ENCODE assay signal across 30 cellular contexts in genomic region chr6:90816764-90817163, GRCh38.
"Had no signal": no experiment of that assay in that cellular context is flagged by ENCODE, and none has a peak within 500 bp of the region (broad histone marks: within the 10 kb centered on the region; RNA-seq: fewer than 3 reads in every experiment).

No MANE protein-coding gene starts in this region.

- H3K27ac ChIP-seq: adrenal gland, ascending aorta, body of pancreas, brain microvascular endothelial cell, breast epithelium, cardiac muscle cell had no signal

- H3K4me1 ChIP-seq: adrenal gland, ascending aorta, body of pancreas, breast epithelium had no signal

- H3K4me3 ChIP-seq: adrenal gland, ascending aorta, body of pancreas, breast epithelium, cardiac muscle cell had no signal

- DNase-seq: activated effector memory CD4-positive, alpha-beta T cell treated with anti-CD3 and anti-CD28 coated beads, Interleukin-2, amount 50 U/mL, for 16 hours; activated effector memory CD4-positive, alpha-beta T cell treated with Interleukin-2 at 50 U/mL for 16 hours; activated gamma-delta T cell; activated gamma-delta T cell treated with Interleukin-2 at 50 U/mL for 16 hours; activated naive CD4-positive, alpha-beta T cell; activated naive CD4-positive, alpha-beta T cell treated with anti-CD3 and anti-CD28 coated beads for 36 hours; activated naive CD4-positive, alpha-beta T cell treated with anti-CD3 and anti-CD28 coated beads, Interleukin-2, amount 10 ng/mL, durations not matched to agents 7 days and 5 days; activated naive CD4-positive, alpha-beta T cell treated with anti-CD3 and anti-CD28 coated beads, Interleukin-2, amount 50 U/mL, for 16 hours; activated naive CD4-positive, alpha-beta T cell treated with Interleukin-2 at 50 U/mL for 16 hours; activated naive CD8-positive, alpha-beta T cell treated with anti-CD3 and anti-CD28 coated beads for 36 hours; activated naive CD8-positive, alpha-beta T cell treated with anti-CD3 and anti-CD28 coated beads, Interleukin-2, amount 10 ng/mL, durations not matched to agents 7 days and 5 days; activated naive CD8-positive, alpha-beta T cell treated with anti-CD3 and anti-CD28 coated beads, Interleukin-2, amount 50 U/mL, for 24 hours; activated T-cell treated with anti-CD3 and anti-CD28 coated beads, Interleukin-2, amount 50 U/mL, for 1 hour; activated T-cell treated with anti-CD3 and anti-CD28 coated beads, Interleukin-2, amount 50 U/mL, for 24 hours; activated T-cell treated with anti-CD3 and anti-CD28 coated beads, Interleukin-2, amount 50 U/mL, for 4 hours; activated T-cell treated with anti-CD3 and anti-CD28 coated beads, Interleukin-2, amount 50 U/mL, for 48 hours; activated T-cell treated with anti-CD3 and anti-CD28 coated beads, Interleukin-2, amount 50 U/mL, for 72 hours; adrenal gland; amniotic stem cell; amygdala; anterior cingulate cortex; aorta; body of pancreas; brain microvascular endothelial cell; caudate nucleus; central memory CD4-positive, alpha-beta T cell; cerebellar nuclear complex had no signal

- H3K36me3 ChIP-seq: adrenal gland, ascending aorta, brain microvascular endothelial cell, breast epithelium, cardiac muscle cell had no signal

- H3K27me3 ChIP-seq: adrenal gland, ascending aorta, body of pancreas, brain microvascular endothelial cell, breast epithelium, cardiac muscle cell had no signal
